22 cellular contexts compared by ENCODE assay signal in genomic region chr7:139479620-139480019, GRCh38. TPM values are rescaled to one million over a fixed set of nuclear protein-coding genes. Genes with fewer than 3 reads are reported as not detected.
"Had no signal": no experiment of that assay in that cellular context is flagged by ENCODE, and none has a peak within 500 bp of the region (broad histone marks: within the 10 kb centered on the region; RNA-seq: fewer than 3 reads in every experiment).

No MANE protein-coding gene starts in this region.

- H3K9me3 ChIP-seq: psoas muscle, vagina had no signal

- ATAC-seq: activated CD8-positive, alpha-beta T cell treated with anti-CD3 and anti-CD28 coated beads for 36 hours; left lobe of liver; psoas muscle; right cardiac atrium; stimulated activated naive CD8-positive, alpha-beta T cell treated with anti-CD3 and anti-CD28 coated beads, Interleukin-15, Interleukin-2, amounts not matched to agents 100 U/mL and 50 U/mL, for 24 hours had no signal

- H3K36me3 ChIP-seq: vagina had no signal

- H3K4me3 ChIP-seq: lung, psoas muscle, vagina had no signal

- DNase-seq: activated CD4-positive, alpha-beta T cell treated with anti-CD3 and anti-CD28 coated beads, Interleukin-2, amount 10 ng/mL, durations not matched to agents 24 days and 14 days; activated CD8-positive, alpha-beta T cell treated with anti-CD3 and anti-CD28 coated beads for 36 hours; activated naive CD4-positive, alpha-beta T cell treated with Interleukin-2 at 50 U/mL for 16 hours; activated T-cell treated with anti-CD3 and anti-CD28 coated beads, Interleukin-2, amount 50 U/mL, for 1 hour; caudate nucleus; endodermal cell; foreskin melanocyte; hypothalamus; midbrain; psoas muscle; right cardiac atrium; stimulated activated naive CD8-positive, alpha-beta T cell treated with anti-CD3 and anti-CD28 coated beads, Interleukin-15, Interleukin-2, amounts not matched to agents 100 U/mL and 50 U/mL, for 24 hours; substantia nigra; trophoblast cell had no signal

- H3K27ac ChIP-seq: psoas muscle, vagina had no signal

RNA-seq across cellular contexts. Expression of gene KLRG2, which starts 3.9 kb away (rescaled TPM):
- total RNA-seq: left lobe of liver, myocyte, osteoblast, psoas muscle, right cardiac atrium, skeletal muscle tissue had no signal

RNA-seq across cellular contexts. Expression of gene CLEC2L, which starts 43.9 kb away (rescaled TPM):
- total RNA-seq: activated CD4-positive, alpha-beta T cell treated with anti-CD3 and anti-CD28 coated beads, Interleukin-2, amount 10 ng/mL, durations not matched to agents 24 days and 14 days; activated CD8-positive, alpha-beta T cell treated with anti-CD3 and anti-CD28 coated beads for 36 hours; activated T-helper 2 cell treated with anti-CD3 and anti-CD28 coated beads, Interferon-gamma antibody, Interleukin-2, Interleukin-4, amounts not matched to agents 10 μg/mL and 5 μg/mL and 100 μg/mL, durations not matched to agents 14 hours and 24 hours and 36 hours; epithelial cell of proximal tubule; left lobe of liver; lung; myocyte; osteoblast; right cardiac atrium; vagina had no signal
